8 cellular contexts compared by ENCODE assay signal in genomic region chr1:183871142-183871541, GRCh38.
DNase-seq lines count a peak whose midpoint lies in the region; ATAC-seq and TF ChIP-seq lines count a peak whose summit lies in the region.

No MANE protein-coding gene starts in this region.

- ATAC-seq in Right ventricle myocardium superior (ENCODE audit: poor library complexity), result peak; percentile 6
- ATAC-seq in Right ventricle myocardium inferior, result no peak
- ATAC-seq in lower lobe of right lung, result peak in 1 of 2 donors; percentile 40
- ATAC-seq in aorta (ENCODE audit: low FRiP score), result peak; percentile 19
- ATAC-seq in GM18861 (IDR thresholded peaks at IDR 0.05; ENCODE audit: unreplicated experiment), result no peak

- H3K4me3 Mint-ChIP-seq in chondrocyte (ENCODE audit: unreplicated experiment), result no peak overlapping the region

- peaks cover 53% of the 10 kb centered on the region for H3K4me1 ChIP-seq in lower lobe of right lung
- no peaks in the 10 kb centered on the region for H3K4me1 ChIP-seq in aorta (ENCODE audit: control insufficient read depth in 1 of 2, insufficient read depth in 2 of 2, low read length in 2 of 2)

- H3K27me3 ChIP-seq in lower lobe of right lung (ENCODE audit: low read depth) (no peaks in the 10 kb centered on the region), aorta (ENCODE audit: control insufficient read depth in 1 of 2, insufficient read depth in 2 of 2, low read length in 1 of 2) (no peaks in the 10 kb centered on the region)

- H3K27me3 Mint-ChIP-seq in chondrocyte (ENCODE audit: low read depth), result no peaks in the 10 kb centered on the region

- H3K4me3 ChIP-seq in lower lobe of right lung (no peak overlapping the region), aorta (ENCODE audit: low read length in 2 of 2) (no peak overlapping the region)

- peak overlapping the region; percentile 38 for H3K27ac Mint-ChIP-seq in chondrocyte (ENCODE audit: unreplicated experiment)

- intact Hi-C loops in Right ventricle myocardium superior (cut with DNase I) (no loop called here), Right ventricle myocardium inferior (cut with DNase I) (loop anchor here (5.0 kb wide), 1 partner anchor 64 kb away; the partner anchor contains the start of gene RGL1), lower lobe of right lung (cut with DNase I) (no loop called here), aorta (cut with DNase I) (no loop called here)

- H3K36me3 Mint-ChIP-seq in chondrocyte (ENCODE audit: low read depth), result peaks cover 10% of the 10 kb centered on the region

- TF ChIP-seq CTCF in chondrocyte (IDR thresholded peaks at IDR 0.05) (no peak), lower lobe of right lung (IDR thresholded peaks at IDR 0.05) (no peak)

- 81 to 92% methylated on average over 3 of the region's 3 CpGs for WGBS in aorta, 2 donors

- peaks cover 10% of the 10 kb centered on the region for H3K36me3 ChIP-seq in lower lobe of right lung
- H3K36me3 ChIP-seq in aorta (ENCODE audit: control insufficient read depth in 1 of 2, insufficient read depth in 2 of 2, low read length in 1 of 2), result no peaks in the 10 kb centered on the region

- no peak for DNase-seq in Right ventricle myocardium superior
- DNase-seq in Right ventricle myocardium inferior (ENCODE audit: missing footprints), result no peak
- DNase-seq in chondrocyte (ENCODE audit: low spot score), result no peak
- no peak for DNase-seq in lower lobe of right lung
- DNase-seq in aorta, result no peak
- DNase-seq in COLO668 (lab: John Stamatoyannopoulos, UW; ENCODE audit: unreplicated experiment), result no peak
- no peak for DNase-seq in SIG-M5 treated with dmso at 0.1 percent for 504 hours (lab: John Stamatoyannopoulos, UW; ENCODE audit: unreplicated experiment)

- no peaks in the 10 kb centered on the region for H3K9me3 Mint-ChIP-seq in chondrocyte (ENCODE audit: low read depth)

- H3K9me3 ChIP-seq in lower lobe of right lung, result no peaks in the 10 kb centered on the region
- H3K9me3 ChIP-seq in aorta (ENCODE audit: control insufficient read depth, low read length), result no peaks in the 10 kb centered on the region

- H3K27ac ChIP-seq in lower lobe of right lung (peak overlapping the region; percentile 53), aorta (ENCODE audit: low read depth in 1 of 2, low read length in 2 of 2) (no peak overlapping the region)

- H3K4me1 Mint-ChIP-seq in chondrocyte (ENCODE audit: low read depth), result peaks cover 32% of the 10 kb centered on the region

Comparison
In these comparisons a context has a peak if more than half of its experiments do, and no peak if none do; other contexts are left out.
1. ATAC-seq: peak in Right ventricle myocardium superior (single experiment) and aorta (single experiment); none in Right ventricle myocardium inferior (single experiment) and GM18861 (single experiment).